In the genomic region with DNA sequence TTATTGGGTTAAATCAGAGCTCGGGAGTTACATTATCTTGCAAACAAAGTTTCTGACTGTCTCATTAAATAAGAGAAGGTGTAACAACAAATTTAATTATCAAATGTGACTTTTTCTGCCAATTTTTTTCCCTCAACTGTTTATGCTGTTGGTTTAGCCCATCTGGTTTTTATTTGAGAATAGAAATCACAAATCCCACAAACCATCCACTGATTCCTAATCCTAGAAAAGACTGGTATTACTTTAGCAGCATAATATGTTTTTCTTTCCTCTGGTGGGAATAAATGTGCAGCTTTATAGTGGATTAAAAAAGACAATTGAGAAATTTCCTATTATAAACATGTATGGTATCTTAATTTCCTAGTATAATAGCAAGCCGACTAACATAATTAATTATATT, we compare ENCODE assay signal across 14 cellular contexts.
DNase-seq lines count a peak whose midpoint lies in the region; ATAC-seq and TF ChIP-seq lines count a peak whose summit lies in the region.
"Had no signal": no experiment of that assay in that cellular context is flagged by ENCODE, and none has a peak within 500 bp of the region (broad histone marks: within the 10 kb centered on the region; RNA-seq: fewer than 3 reads in every experiment).

No MANE protein-coding gene starts in this region.

- DNase-seq in AG09319 (ENCODE audit: extremely low read depth, low read depth) (peak; percentile 46), NCI-H1694 (lab: John Stamatoyannopoulos, UW) (peak; percentile 11), adipocyte (ENCODE audit: low read depth) (peak; percentile 64), fibroblast of gingiva (ENCODE audit: low read depth) (peak; percentile 21), head of caudate nucleus (no peak), kidney tubule cell (ENCODE audit: low spot score) (no peak), SHP77 treated with DMSO at 0.1 percent for 48 hours (lab: John Stamatoyannopoulos, UW) (no peak)
- DNase-seq: C1 segment of cervical spinal cord; CD4-positive, alpha-beta memory T cell; DMS79; EL; HCEC 1CT; HFFc6 had no signal

- H3K9ac ChIP-seq in adipocyte (ENCODE audit: low read length) = no peak overlapping the region

- ATAC-seq in HG03039 (IDR thresholded peaks at IDR 0.05; ENCODE audit: unreplicated experiment) = no peak

- TF ChIP-seq CTCF in AG09319 (IDR thresholded peaks at IDR 0.05; ENCODE audit: low read depth, low read length) = no peak

- no peaks in the 10 kb centered on the region for H3K9me3 ChIP-seq in adipocyte (ENCODE audit: control insufficient read depth, low read length)

- H3K4me1 ChIP-seq in adipocyte (ENCODE audit: control insufficient read depth, insufficient read depth, low read length) = peaks cover 3% of the 10 kb centered on the region

- H3K36me3 ChIP-seq in adipocyte (ENCODE audit: control insufficient read depth, insufficient read depth, low read length, severe bottlenecking) = no peaks in the 10 kb centered on the region

- intact Hi-C loops in head of caudate nucleus (cut with DNase I) = no loop called here

- no peak overlapping the region for H3K4me3 ChIP-seq in adipocyte (ENCODE audit: low read length)

- H3K27me3 ChIP-seq in adipocyte (replicated peaks; ENCODE audit: control insufficient read depth, insufficient read depth, low read length) = no peaks in the 10 kb centered on the region

Comparison
In these comparisons a context has a peak if more than half of its experiments do, and no peak if none do; other contexts are left out.
1. DNase-seq: peak in AG09319 (single experiment), NCI-H1694 (single experiment), adipocyte (single experiment) and fibroblast of gingiva (single experiment); none in head of caudate nucleus (0 of 42), kidney tubule cell (single experiment) and SHP77 treated with DMSO at 0.1 percent for 48 hours (single experiment).